22 cellular contexts compared by ENCODE assay signal in genomic region chr6:135383766-135384165, GRCh38.
"Had no signal": no experiment of that assay in that cellular context is flagged by ENCODE, and none has a peak within 500 bp of the region (broad histone marks: within the 10 kb centered on the region; RNA-seq: fewer than 3 reads in every experiment).

No MANE protein-coding gene starts in this region.

- H3K4me1 ChIP-seq: body of pancreas, esophagus muscularis mucosa, left lung, pancreas, transverse colon, uterus had no signal

- H3K27me3 ChIP-seq: body of pancreas, esophagus muscularis mucosa, hepatocyte, left lung, pancreas, transverse colon, uterus had no signal

- H3K36me3 ChIP-seq: pancreas, transverse colon, uterus had no signal

- H3K9me3 ChIP-seq: body of pancreas, esophagus muscularis mucosa, left lung, pancreas, transverse colon, uterus had no signal

- H3K4me3 ChIP-seq: body of pancreas, esophagus muscularis mucosa, hepatocyte, left lung, lung, pancreas, smooth muscle cell, transverse colon, uterus had no signal

- H3K4me2 ChIP-seq: hepatocyte, smooth muscle cell had no signal

- H3K79me2 ChIP-seq: hepatocyte had no signal

- DNase-seq: activated gamma-delta T cell treated with Interleukin-2 at 50 U/mL for 16 hours; activated T-cell treated with anti-CD3 and anti-CD28 coated beads, Interleukin-2, amount 50 U/mL, for 1 hour; anterior cingulate cortex; body of pancreas; dermis blood vessel endothelial cell; effector CD8-positive, alpha-beta T cell; glutamatergic neuron; immature natural killer cell; kidney glomerular epithelial cell; left lung; naive thymus-derived CD8-positive, alpha-beta T cell; pancreas; stimulated activated CD4-positive, alpha-beta T cell treated with anti-CD3 and anti-CD28 coated beads, Interleukin-15, amount 100 ng/mL, for 24 hours; stimulated activated CD4-positive, alpha-beta T cell treated with anti-CD3 and anti-CD28 coated beads, Interleukin-2, amount 100 ng/mL, for 48 hours; stimulated activated CD8-positive, alpha-beta memory T cell treated with anti-CD3 and anti-CD28 coated beads, Interleukin-4, amount 100 ng/mL, for 48 hours; stimulated activated naive B cell treated with anti-CD40 and anti-IgM and Interleukin-4, amounts not matched to agents 10 μg/mL and 1 μg/mL and 100 μg/mL, for 72 hours; transverse colon; uterus had no signal

- H2AFZ ChIP-seq: hepatocyte had no signal

- H3K27ac ChIP-seq: body of pancreas, esophagus muscularis mucosa, hepatocyte, left lung, pancreas, transverse colon, uterus had no signal
